21 cellular contexts compared by ENCODE assay signal in genomic region chr6:75116946-75117345, GRCh38.
DNase-seq lines count a peak whose midpoint lies in the region; ATAC-seq, FAIRE-seq and TF ChIP-seq lines count a peak whose summit lies in the region.
"Had no signal": no experiment of that assay in that cellular context is flagged by ENCODE, and none has a peak within 500 bp of the region (broad histone marks: within the 10 kb centered on the region; RNA-seq: fewer than 3 reads in every experiment).

No MANE protein-coding gene starts in this region.

- H3K36me3 Mint-ChIP-seq in mesothelial cell of epicardium, result peaks cover 2% of the 10 kb centered on the region
- H3K36me3 Mint-ChIP-seq in activated T-cell treated with anti-CD3 and anti-CD28 coated beads, Interleukin-2, amount 50 U/mL, for 4 hours (ENCODE audit: insufficient read depth), result no peaks in the 10 kb centered on the region

- no peak for TF ChIP-seq POLR2A in GM12891 (IDR thresholded peaks at IDR 0.05; ENCODE audit: low read depth, low read length)

- H3K27ac ChIP-seq in brain microvascular endothelial cell, result peak overlapping the region; percentile 85

- in situ Hi-C loops in brain microvascular endothelial cell (cut with HindIII; ENCODE audit: low pct_ligation_motif_present, low sequenced_read_pairs), result no loop called here

- H3K4me3 ChIP-seq in brain microvascular endothelial cell (ENCODE audit: low read depth, low read length) (no peak overlapping the region), fibroblast of mammary gland (ENCODE audit: control insufficient read depth, low read depth, low read length) (no peak overlapping the region)
- H3K4me3 ChIP-seq: GM23338, K562 had no signal

- no peaks in the 10 kb centered on the region for H3K27me3 ChIP-seq in brain microvascular endothelial cell (replicated peaks)

- peaks cover 3% of the 10 kb centered on the region for H3K36me3 ChIP-seq in brain microvascular endothelial cell (replicated peaks)

- peaks cover 22% of the 10 kb centered on the region for H3K4me1 Mint-ChIP-seq in mesothelial cell of epicardium
- H3K4me1 Mint-ChIP-seq in activated T-cell treated with anti-CD3 and anti-CD28 coated beads, Interleukin-2, amount 50 U/mL, for 4 hours (ENCODE audit: low read depth), result no peaks in the 10 kb centered on the region
- H3K4me1 Mint-ChIP-seq: B cell, GM23338 had no signal

- H3K27me3 Mint-ChIP-seq in mesothelial cell of epicardium (ENCODE audit: low read depth), result no peaks in the 10 kb centered on the region
- peaks cover 2% of the 10 kb centered on the region for H3K27me3 Mint-ChIP-seq in activated T-cell treated with anti-CD3 and anti-CD28 coated beads, Interleukin-2, amount 50 U/mL, for 4 hours (ENCODE audit: low read depth)
- H3K27me3 Mint-ChIP-seq: B cell had no signal

- ATAC-seq in GM18867 (IDR thresholded peaks at IDR 0.05; ENCODE audit: unreplicated experiment), result no peak
- no peak for ATAC-seq in activated T-cell treated with anti-CD3 and anti-CD28 coated beads, Interleukin-2, amount 50 U/mL, for 4 hours
- ATAC-seq: GM23338, HCT116, K562 had no signal

- no peak overlapping the region for H3K27ac Mint-ChIP-seq in mesothelial cell of epicardium
- H3K27ac Mint-ChIP-seq: B cell, GM23338 had no signal

- no peaks in the 10 kb centered on the region for H3K9me3 Mint-ChIP-seq in mesothelial cell of epicardium
- no peaks in the 10 kb centered on the region for H3K9me3 Mint-ChIP-seq in activated T-cell treated with anti-CD3 and anti-CD28 coated beads, Interleukin-2, amount 50 U/mL, for 4 hours
- H3K9me3 Mint-ChIP-seq: GM23338 had no signal

- H3K4me3 Mint-ChIP-seq in mesothelial cell of epicardium, result no peak overlapping the region
- H3K4me3 Mint-ChIP-seq in activated T-cell treated with anti-CD3 and anti-CD28 coated beads, Interleukin-2, amount 50 U/mL, for 4 hours, result no peak overlapping the region
- H3K4me3 Mint-ChIP-seq: B cell, GM23338 had no signal

- DNase-seq in EH (ENCODE audit: low read depth) (peak; percentile 42), brain microvascular endothelial cell (peak; percentile 42), fibroblast of mammary gland (ENCODE audit: low read depth) (peak; percentile 51), putamen (ENCODE audit: low spot score) (peak; percentile 21), GM12891 (ENCODE audit: insufficient read length, low spot score) (no peak), mesothelial cell of epicardium (ENCODE audit: low spot score in 2 of 2, unreplicated experiment in 2 of 2) (no peak)
- DNase-seq in activated T-cell treated with anti-CD3 and anti-CD28 coated beads, Interleukin-2, amount 50 U/mL, for 4 hours, result no peak
- DNase-seq: DMS 273 treated with DMSO at 0.1 percent for 48 hours; NCI-H1105 treated with DMSO at 0.1 percent for 48 hours; NCI-H1694 treated with DMSO at 0.1 percent for 48 hours; NCI-H510A; NCI-H748 treated with DMSO at 0.1 percent for 48 hours; NK-92 treated with Interleukin-12 subunit alpha and Interleukin-12 subunit beta, amount 100 ng/mL, for 24 hours; SHP77 had no signal

- no peak for TF ChIP-seq CTCF in brain microvascular endothelial cell (IDR thresholded peaks at IDR 0.05; ENCODE audit: low read depth, low read length, missing control alignments)
- TF ChIP-seq CTCF in fibroblast of mammary gland (conservative IDR thresholded peaks at IDR 0.05; ENCODE audit: control insufficient read depth, insufficient read depth, low read depth, low read length), result no peak
- TF ChIP-seq CTCF in mesothelial cell of epicardium (IDR thresholded peaks at IDR 0.05; ENCODE audit: unreplicated experiment), result no peak

- FAIRE-seq in GM12891 (lab: Jason Lieb, UNC), result no peak
- FAIRE-seq: GM12892, GM18507, K562 had no signal

TF ChIP-seq in GM12891, 5 proteins besides CTCF, POLR2A, EP300 and RAD21:
- TF ChIP-seq POU2F2 (IDR thresholded peaks at IDR 0.05; ENCODE audit: low read depth, low read length) (no peak), POLR2AphosphoS5 (IDR thresholded peaks at IDR 0.05; ENCODE audit: low read depth, low read length) (no peak), SPI1 (IDR thresholded peaks at IDR 0.05; ENCODE audit: low read depth, low read length) (no peak), PAX5 (IDR thresholded peaks at IDR 0.05; ENCODE audit: insufficient read depth, low read length, severe bottlenecking) (no peak), TAF1 (IDR thresholded peaks at IDR 0.05; ENCODE audit: low read depth, low read length) (no peak)

Comparison
In these comparisons a context has a peak if more than half of its experiments do, and no peak if none do; other contexts are left out.
1. DNase-seq: peak in EH (single experiment), brain microvascular endothelial cell (single experiment), fibroblast of mammary gland (single experiment) and putamen (single experiment); none in GM12891 (single experiment), mesothelial cell of epicardium (0 of 2) and activated T-cell treated with anti-CD3 and anti-CD28 coated beads, Interleukin-2, amount 50 U/mL, for 4 hours (single experiment).